ENCODE assay signal across 9 cellular contexts in the genomic region with DNA sequence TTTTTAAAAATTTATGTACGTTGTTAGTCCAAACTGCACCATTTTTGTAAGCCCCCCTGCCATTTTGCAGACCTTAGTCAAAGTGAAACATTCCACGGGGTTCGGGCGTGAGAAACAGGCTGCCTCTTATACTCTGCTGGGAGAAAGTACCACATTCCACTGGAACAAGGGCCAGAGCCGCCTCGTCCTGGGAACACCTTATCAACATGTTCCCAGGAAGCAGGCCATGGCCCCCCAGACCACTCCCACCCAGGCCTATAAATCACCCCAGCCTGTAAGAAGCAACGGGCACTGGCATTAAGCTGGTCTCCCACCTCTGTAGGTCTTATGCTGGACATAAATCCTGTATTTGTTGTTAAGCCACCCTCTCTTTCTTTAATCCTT. TPM values are rescaled to one million over a fixed set of nuclear protein-coding genes. Genes with fewer than 3 reads are reported as not detected.
DNase-seq lines count a peak whose midpoint lies in the region; ATAC-seq and TF ChIP-seq lines count a peak whose summit lies in the region.
"Had no signal": no experiment of that assay in that cellular context is flagged by ENCODE, and none has a peak within 500 bp of the region (broad histone marks: within the 10 kb centered on the region; RNA-seq: fewer than 3 reads in every experiment).

No MANE protein-coding gene starts in this region.

- H3K36me3 Mint-ChIP-seq in effector memory CD8-positive, alpha-beta T cell (ENCODE audit: insufficient read depth), result peaks cover 26% of the 10 kb centered on the region
- peaks cover 12% of the 10 kb centered on the region for H3K36me3 Mint-ChIP-seq in nephron progenitor cell (ENCODE audit: low read depth)

- no peaks in the 10 kb centered on the region for H3K9me3 ChIP-seq in DND-41 (ENCODE audit: insufficient read depth, low read length, severe bottlenecking)
- H3K9me3 ChIP-seq in SJSA1 (replicated peaks), result no peaks in the 10 kb centered on the region

- H3K9me3 Mint-ChIP-seq in effector memory CD8-positive, alpha-beta T cell, result peaks cover 0 to 4% of the 10 kb centered on the region in 2 donors
- H3K9me3 Mint-ChIP-seq in nephron progenitor cell, result peaks cover 4% of the 10 kb centered on the region

- H3K36me3 ChIP-seq in DND-41 (ENCODE audit: insufficient read depth, low read length) (peaks cover 25% of the 10 kb centered on the region), SJSA1 (peaks cover 26% of the 10 kb centered on the region)

- H3K4me3 ChIP-seq in DND-41 (ENCODE audit: low read depth in 1 of 2, low read length in 2 of 2) (peak overlapping the region; percentile 88 to 89; a peak in 3 of 4 replicates), SJSA1 (peak overlapping the region; percentile 61)

- H2AFZ ChIP-seq in DND-41 (ENCODE audit: low read depth, low read length), result peak overlapping the region; percentile 90

- H3K27ac ChIP-seq in DND-41 (ENCODE audit: low read length) (peak overlapping the region; percentile 98), SJSA1 (peak overlapping the region; percentile 93)

- H3K4me1 ChIP-seq in DND-41 (ENCODE audit: insufficient read depth, low read length), result peaks cover 31% of the 10 kb centered on the region
- H3K4me1 ChIP-seq in SJSA1 (replicated peaks), result peaks cover 32% of the 10 kb centered on the region

- no peak for DNase-seq in DND-41
- no peak for DNase-seq in SJSA1 (ENCODE audit: low read depth in 1 of 2, low spot score in 2 of 2)
- DNase-seq in effector memory CD8-positive, alpha-beta T cell, result no peak
- DNase-seq in nephron progenitor cell, result peak; percentile 67
- no peak for DNase-seq in NCI-H1092 treated with DMSO at 0.1 percent for 48 hours (lab: John Stamatoyannopoulos, UW)
- no peak for DNase-seq in EL

- H3K27me3 ChIP-seq in DND-41 (ENCODE audit: insufficient read depth, low read length, poor library complexity), result no peaks in the 10 kb centered on the region
- no peaks in the 10 kb centered on the region for H3K27me3 ChIP-seq in SJSA1 (replicated peaks)

- peaks cover 21% of the 10 kb centered on the region; the same call in 1 of the 2 replicates for H4K20me1 ChIP-seq in DND-41 (ENCODE audit: insufficient read depth, low read length)

- peaks cover 43% of the 10 kb centered on the region for H3K79me2 ChIP-seq in DND-41 (ENCODE audit: insufficient read depth, low read length)

- peak overlapping the region; percentile 93 to 99 for H3K4me3 Mint-ChIP-seq in effector memory CD8-positive, alpha-beta T cell
- H3K4me3 Mint-ChIP-seq in nephron progenitor cell, result peak overlapping the region; percentile 96

- H3K4me1 Mint-ChIP-seq in effector memory CD8-positive, alpha-beta T cell (ENCODE audit: low read depth in 2 of 2), result peaks cover 16 to 20% of the 10 kb centered on the region in 2 donors
- H3K4me1 Mint-ChIP-seq in nephron progenitor cell, result peaks cover 29% of the 10 kb centered on the region

- no peak for TF ChIP-seq CTCF in DND-41 (IDR thresholded peaks at IDR 0.05; ENCODE audit: borderline replicate concordance, extremely low read depth, low read length, poor library complexity, severe bottlenecking)
- TF ChIP-seq CTCF in nephron progenitor cell (IDR thresholded peaks at IDR 0.05), result no peak

- peaks cover 34 to 39% of the 10 kb centered on the region in 2 donors for H3K27me3 Mint-ChIP-seq in effector memory CD8-positive, alpha-beta T cell
- peaks cover 24% of the 10 kb centered on the region for H3K27me3 Mint-ChIP-seq in nephron progenitor cell (ENCODE audit: low read depth, poor library complexity)

- peak overlapping the region; percentile 83 for H3K9ac ChIP-seq in DND-41 (ENCODE audit: low read depth, low read length)

- peak overlapping the region; percentile 77 for H3K4me2 ChIP-seq in DND-41 (ENCODE audit: insufficient read depth, low read length)

- peak overlapping the region; percentile 98 to 100 for H3K27ac Mint-ChIP-seq in effector memory CD8-positive, alpha-beta T cell
- H3K27ac Mint-ChIP-seq in nephron progenitor cell, result peak overlapping the region; percentile 99

- ATAC-seq in DND-41 (ENCODE audit: insufficient read depth, low read depth), result no peak
- ATAC-seq in effector memory CD8-positive, alpha-beta T cell (replicated peaks), result no peak
- no peak for ATAC-seq in GM21576 (IDR thresholded peaks at IDR 0.05; ENCODE audit: unreplicated experiment)
- no peak for ATAC-seq in GM21737 (IDR thresholded peaks at IDR 0.05; ENCODE audit: unreplicated experiment)

RNA-seq across cellular contexts. Expression of gene ZRANB2, which starts 0.9 kb away (rescaled TPM):
- total RNA-seq in SJSA1 (2014; rRNA removed; shearing (Covaris generic)), result 35.3 and 42.4 TPM in 2 replicates

RNA-seq across cellular contexts. Expression of gene PTGER3, which starts 34.1 kb away (rescaled TPM):
- total RNA-seq in SJSA1 (2014; rRNA removed; shearing (Covaris generic)), result 13.2 and 14.9 TPM in 2 replicates
- total RNA-seq: LHCN-M2 had no signal
